In genomic region chr12:938810-939209, GRCh38 we compare ENCODE assay signal across 2 cellular contexts.
TF ChIP-seq lines count a peak whose summit lies in the region.

No MANE protein-coding gene starts in this region.

TF ChIP-seq in HepG2, 621 proteins besides CTCF, POLR2A, EP300 and RAD21:
- no peak for TF ChIP-seq HDAC6 (IDR thresholded peaks at IDR 0.05; ENCODE audit: low read depth, low read length)
- peak; percentile 52 for TF ChIP-seq ATF7 (IDR thresholded peaks at IDR 0.05)
- TF ChIP-seq ATF7 (CRISPR knock-in tag; IDR thresholded peaks at IDR 0.05), result no peak

TF ChIP-seq in K562, 482 proteins besides CTCF, POLR2A, EP300 and RAD21:
- 0 out of 2 replicates have a peak, but pooled peaks have one; percentile 34 for TF ChIP-seq CEBPG (CRISPR knock-in tag; IDR thresholded peaks at IDR 0.05)
- peak in 1 of 2 experiments; percentile 24; a peak in 2 of 4 replicates for TF ChIP-seq CEBPG (tag; conservative IDR thresholded peaks at IDR 0.05 in 1 of 2, IDR thresholded peaks at IDR 0.05 in 1 of 2)
- peak in 1 of 2 experiments; percentile 36; a peak in 1 of 4 replicates for TF ChIP-seq TRIM24 (IDR thresholded peaks at IDR 0.05)
- TF ChIP-seq ATF3 (IDR thresholded peaks at IDR 0.05), result peak; percentile 21; the same call in 1 of the 2 replicates
- TF ChIP-seq ATF3 (CRISPR knock-in tag; conservative IDR thresholded peaks at IDR 0.05), result no peak
- TF ChIP-seq MEIS2 (IDR thresholded peaks at IDR 0.05; ENCODE audit: partially characterized antibody), result no peak
